Comparison of ENCODE assay signal across 1 cellular context in genomic region chr17:17806035-17806434, GRCh38.
TF ChIP-seq lines count a peak whose summit lies in the region.

No MANE protein-coding gene starts in this region.

TF ChIP-seq in H1, 55 proteins besides CTCF, POLR2A, EP300 and RAD21:
- TF ChIP-seq JUN (IDR thresholded peaks at IDR 0.05; ENCODE audit: low read depth, low read length) (no peak), TAF1 (IDR thresholded peaks at IDR 0.05; ENCODE audit: low read depth, low read length) (no peak), GTF2F1 (IDR thresholded peaks at IDR 0.05; ENCODE audit: borderline replicate concordance, low read depth, low read length) (no peak), BCL11A (IDR thresholded peaks at IDR 0.05; ENCODE audit: low read depth in 2 of 2, low read length in 2 of 2) (no peak), RXRA (IDR thresholded peaks at IDR 0.05; ENCODE audit: insufficient read depth, low read depth, low read length) (no peak), HDAC2 (IDR thresholded peaks at IDR 0.05; ENCODE audit: borderline replicate concordance in 1 of 2, low read depth in 2 of 2, low read length in 2 of 2) (no peak), SRF (IDR thresholded peaks at IDR 0.05; ENCODE audit: low read depth, low read length) (no peak), TBP (IDR thresholded peaks at IDR 0.05; ENCODE audit: low read depth, low read length) (no peak), E2F6 (IDR thresholded peaks at IDR 0.05) (no peak), YY1 (IDR thresholded peaks at IDR 0.05; ENCODE audit: low read depth, low read length) (no peak), SAP30 (IDR thresholded peaks at IDR 0.05; ENCODE audit: insufficient read depth, insufficient replicate concordance, low read length) (no peak)
TF ChIP-seq in H1: peak in this region for 0.
